In the genomic region with DNA sequence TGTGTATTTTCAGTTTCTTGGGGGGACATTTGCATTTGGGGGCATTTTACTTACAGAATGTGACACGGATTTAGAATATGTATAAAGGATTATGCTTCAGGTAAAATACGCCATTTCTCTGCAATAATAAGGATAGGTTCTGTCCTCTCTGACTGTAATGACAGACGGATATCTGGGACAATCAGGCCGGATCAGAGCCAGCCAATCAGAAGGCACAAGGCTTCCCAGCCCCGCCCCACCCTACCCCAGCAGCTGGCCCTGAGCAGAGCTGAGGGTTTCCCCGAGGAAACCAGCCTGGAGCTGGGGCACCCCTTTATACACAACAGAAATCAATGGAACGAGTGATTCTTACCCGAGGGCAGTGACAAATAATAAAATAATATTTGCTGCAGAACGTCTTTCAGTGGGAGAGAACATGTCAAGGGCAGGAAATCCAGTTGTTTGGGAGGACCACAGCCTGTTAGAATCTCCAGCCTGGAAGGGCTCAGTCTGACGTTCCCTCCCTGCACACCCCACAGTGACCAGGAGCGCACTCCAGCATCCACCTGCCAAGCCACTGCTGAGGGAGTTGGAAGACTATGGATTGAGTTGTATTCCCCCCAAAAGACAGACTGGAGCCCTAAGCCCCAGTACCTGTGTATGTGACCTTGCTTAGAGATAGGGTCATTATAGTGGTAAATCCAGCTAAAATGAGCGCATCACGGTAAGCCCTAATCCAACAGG, we compare ENCODE assay signal across 25 cellular contexts. TPM values are rescaled to one million over a fixed set of nuclear protein-coding genes. Genes with fewer than 3 reads are reported as not detected.
A peak's percentile ranks its signal among the peaks of the same experiment; 100 is the strongest.
DNase-seq lines count a peak whose midpoint lies in the region; ATAC-seq lines count a peak whose summit lies in the region.
"Had no signal": no experiment of that assay in that cellular context is flagged by ENCODE, and none has a peak within 500 bp of the region (broad histone marks: within the 10 kb centered on the region; RNA-seq: fewer than 3 reads in every experiment).

No MANE protein-coding gene starts in this region.

- H3K9me3 ChIP-seq in Karpas-422 (ENCODE audit: low read length), result no peaks in the 10 kb centered on the region
- no peaks in the 10 kb centered on the region for H3K9me3 ChIP-seq in mesenchymal stem cell (ENCODE audit: control insufficient read depth, low read length)
- H3K9me3 ChIP-seq: pancreas, thyroid gland had no signal

- H3K36me3 Mint-ChIP-seq in activated CD4-positive, alpha-beta T cell treated with anti-CD3 and anti-CD28 coated beads for 36 hours (ENCODE audit: low read depth), result no peaks in the 10 kb centered on the region
- H3K36me3 Mint-ChIP-seq: activated naive CD8-positive, alpha-beta T cell; memory B cell; naive thymus-derived CD4-positive, alpha-beta T cell had no signal

- POLR2A ChIA-PET in activated CD4-positive, alpha-beta T cell treated with anti-CD3 and anti-CD28 coated beads for 36 hours (lab: Charles Lee), result interaction anchor here (0.6 to 0.7 kb wide), 2 partner anchors 125 to 207 kb away, joined by 3 to 4 read pairs; no protein-coding TSS in a partner anchor

- no peak overlapping the region for H4K8ac ChIP-seq in mesenchymal stem cell (ENCODE audit: low read length)

- H3K36me3 ChIP-seq in Karpas-422 (ENCODE audit: insufficient read depth, low read length) (no peaks in the 10 kb centered on the region), mesenchymal stem cell (ENCODE audit: control insufficient read depth in 1 of 2, insufficient read depth in 2 of 2, low read depth in 1 of 2, low read length in 2 of 2) (no peaks in the 10 kb centered on the region)
- H3K36me3 ChIP-seq: pancreas, thyroid gland had no signal

- intact Hi-C loops in activated CD4-positive, alpha-beta T cell treated with anti-CD3 and anti-CD28 coated beads for 36 hours (cut with DNase I, micrococcal nuclease), result no loop called here

- no peak overlapping the region for H3K4me3 ChIP-seq in Karpas-422 (ENCODE audit: low read length)
- no peak overlapping the region for H3K4me3 ChIP-seq in mesenchymal stem cell (ENCODE audit: insufficient read depth in 1 of 2, low read depth in 1 of 2, low read length in 2 of 2)
- H3K4me3 ChIP-seq: pancreas, SK-N-MC, thyroid gland had no signal

- H3K79me1 ChIP-seq in mesenchymal stem cell (replicated peaks; ENCODE audit: low read length, poor library complexity, severe bottlenecking), result no peaks in the 10 kb centered on the region

- no peak overlapping the region for H2BK15ac ChIP-seq in mesenchymal stem cell (ENCODE audit: low read depth, poor library complexity, severe bottlenecking)

- no peak overlapping the region for H2BK120ac ChIP-seq in mesenchymal stem cell (ENCODE audit: low read depth, low read length)

- H3K27me3 Mint-ChIP-seq in activated CD4-positive, alpha-beta T cell treated with anti-CD3 and anti-CD28 coated beads for 36 hours, result peaks cover 8% of the 10 kb centered on the region
- H3K27me3 Mint-ChIP-seq: memory B cell had no signal

- no peak overlapping the region for H4K91ac ChIP-seq in mesenchymal stem cell (ENCODE audit: low read length)

- ATAC-seq in activated CD4-positive, alpha-beta T cell treated with anti-CD3 and anti-CD28 coated beads for 36 hours, result no peak
- ATAC-seq: naive thymus-derived CD4-positive, alpha-beta T cell; pancreas; sciatic nerve had no signal

- H2BK5ac ChIP-seq in mesenchymal stem cell (ENCODE audit: low read depth, low read length, poor library complexity, severe bottlenecking), result no peak overlapping the region

- H3K27ac ChIP-seq in Karpas-422 (ENCODE audit: low read length), result no peak overlapping the region
- H3K27ac ChIP-seq in mesenchymal stem cell (ENCODE audit: low read length, poor library complexity, severe bottlenecking), result no peak overlapping the region
- H3K27ac ChIP-seq: KMS-11, pancreas, SK-N-MC, thyroid gland had no signal

- H3K4me2 ChIP-seq in Karpas-422 (ENCODE audit: low read depth, low read length, poor library complexity, severe bottlenecking) (no peak overlapping the region), mesenchymal stem cell (ENCODE audit: low read length, poor library complexity, severe bottlenecking) (no peak overlapping the region)
- H3K4me2 ChIP-seq: KMS-11 had no signal

- CTCF ChIA-PET in activated CD4-positive, alpha-beta T cell treated with anti-CD3 and anti-CD28 coated beads for 36 hours (lab: Charles Lee), result no interaction called here

- no peak overlapping the region for H3K18ac ChIP-seq in mesenchymal stem cell (ENCODE audit: low read depth in 1 of 2, low read length in 2 of 2)

- H3K4ac ChIP-seq in mesenchymal stem cell (ENCODE audit: low read depth in 1 of 2, low read length in 2 of 2), result no peak overlapping the region

- no peaks in the 10 kb centered on the region for H3K9me3 Mint-ChIP-seq in activated CD4-positive, alpha-beta T cell treated with anti-CD3 and anti-CD28 coated beads for 36 hours (ENCODE audit: low read depth)
- H3K9me3 Mint-ChIP-seq: memory B cell; naive thymus-derived CD4-positive, alpha-beta T cell had no signal

- no peak overlapping the region for H2AK5ac ChIP-seq in mesenchymal stem cell (ENCODE audit: low read length, severe bottlenecking)

- no peaks in the 10 kb centered on the region for H3K79me2 ChIP-seq in Karpas-422 (ENCODE audit: low read length)

- H3K23ac ChIP-seq in mesenchymal stem cell (ENCODE audit: low read length in 2 of 2), result no peak overlapping the region

- no peaks in the 10 kb centered on the region for H3K9me2 ChIP-seq in Karpas-422 (replicated peaks; ENCODE audit: insufficient read depth, low read length)

- peak overlapping the region; percentile 11 to 45 for H2BK12ac ChIP-seq in mesenchymal stem cell (ENCODE audit: low read length in 2 of 2)

- no peaks in the 10 kb centered on the region for H3K4me1 Mint-ChIP-seq in activated CD4-positive, alpha-beta T cell treated with anti-CD3 and anti-CD28 coated beads for 36 hours

- H3K9ac ChIP-seq in Karpas-422 (ENCODE audit: low read length), result no peak overlapping the region
- H3K9ac ChIP-seq in mesenchymal stem cell (ENCODE audit: low read length), result no peak overlapping the region
- H3K9ac ChIP-seq: KMS-11 had no signal

- H3K27ac Mint-ChIP-seq in activated CD4-positive, alpha-beta T cell treated with anti-CD3 and anti-CD28 coated beads for 36 hours, result no peak overlapping the region
- H3K27ac Mint-ChIP-seq: activated naive CD8-positive, alpha-beta T cell; memory B cell; naive thymus-derived CD4-positive, alpha-beta T cell had no signal

- H3K4me1 ChIP-seq in Karpas-422 (ENCODE audit: low read length), result peaks cover 10% of the 10 kb centered on the region
- peaks cover 22% of the 10 kb centered on the region for H3K4me1 ChIP-seq in mesenchymal stem cell (ENCODE audit: control insufficient read depth, insufficient read depth, low read depth, low read length)
- H3K4me1 ChIP-seq: pancreas, thyroid gland had no signal

- 83% methylated on average over 12 of the region's 13 CpGs for WGBS in mesenchymal stem cell

- DNase-seq in EH (ENCODE audit: low read depth) (peak; percentile 23), Karpas-422 (peak; percentile 83), dermis blood vessel endothelial cell (peak; percentile 27), mesenchymal stem cell (no peak), NCI-H446 treated with DMSO at 0.1 percent for 48 hours (lab: John Stamatoyannopoulos, UW) (no peak), KG1 (lab: John Stamatoyannopoulos, UW) (no peak), SW480 (ENCODE audit: low spot score) (no peak)
- no peak for DNase-seq in activated CD4-positive, alpha-beta T cell treated with anti-CD3 and anti-CD28 coated beads for 36 hours
- DNase-seq: activated T-cell treated with anti-CD3 and anti-CD28 coated beads, Interleukin-2, amount 50 U/mL, for 48 hours; naive thymus-derived CD4-positive, alpha-beta T cell; NCI-H1092; NCI-H2081 treated with DMSO at 0.1 percent for 48 hours; NCI-H524 treated with DMSO at 0.1 percent for 48 hours; PC-3; stimulated activated naive CD4-positive, alpha-beta T cell treated with Interleukin-2 at 50 U/mL for 16 hours; T-helper 9 cell; thyroid gland had no signal

- H3K27me3 ChIP-seq in Karpas-422 (ENCODE audit: low read length), result no peaks in the 10 kb centered on the region
- peaks cover 0 to 14% of the 10 kb centered on the region in 2 experiments for H3K27me3 ChIP-seq in mesenchymal stem cell (ENCODE audit: control insufficient read depth in 1 of 2, insufficient read depth in 1 of 2, low read length in 2 of 2)
- H3K27me3 ChIP-seq: pancreas, thyroid gland had no signal

- no peaks in the 10 kb centered on the region for H4K20me1 ChIP-seq in Karpas-422 (ENCODE audit: insufficient read depth, low read depth, low read length)

- H3K4me3 Mint-ChIP-seq in activated CD4-positive, alpha-beta T cell treated with anti-CD3 and anti-CD28 coated beads for 36 hours, result no peak overlapping the region
- H3K4me3 Mint-ChIP-seq: activated naive CD8-positive, alpha-beta T cell; memory B cell; naive thymus-derived CD4-positive, alpha-beta T cell had no signal

- H2AFZ ChIP-seq in Karpas-422 (ENCODE audit: low read length) (no peak overlapping the region), mesenchymal stem cell (ENCODE audit: low read depth, low read length) (no peak overlapping the region)

- no peak overlapping the region for H3K14ac ChIP-seq in mesenchymal stem cell (ENCODE audit: low read length in 2 of 2)

RNA-seq across cellular contexts. Expression of a gene that starts 30.3 kb away (rescaled TPM):
- 48.6 and 77.1 TPM in 2 replicates for total RNA-seq in Karpas-422 (2014; rRNA removed; shearing (Covaris generic); ENCODE audit: low replicate concordance)
- 262 and 311 TPM in 2 replicates for total RNA-seq in dermis blood vessel endothelial cell
- 246 TPM for polyA plus RNA-seq in mesenchymal stem cell (2013, experiment 1 of 2)
- 245 TPM for polyA plus RNA-seq in mesenchymal stem cell (2013, experiment 2 of 2)
- total RNA-seq in activated CD4-positive, alpha-beta T cell treated with anti-CD3 and anti-CD28 coated beads for 36 hours, result 10 to 100 TPM; 89.9 to 92.0 TPM

RNA-seq across cellular contexts. Expression of a gene that starts 58.4 kb away (rescaled TPM):
- 1.1 TPM in 1 of 2 replicates, not detected in the other for total RNA-seq in Karpas-422 (2014; rRNA removed; shearing (Covaris generic); ENCODE audit: low replicate concordance)
- total RNA-seq in dermis blood vessel endothelial cell, result 0.19 and 0.68 TPM in 2 replicates
- not detected for polyA plus RNA-seq in mesenchymal stem cell (2013, experiment 1 of 2)
- polyA plus RNA-seq in mesenchymal stem cell (2013, experiment 2 of 2), result not detected
- total RNA-seq in activated CD4-positive, alpha-beta T cell treated with anti-CD3 and anti-CD28 coated beads for 36 hours, result under 1 TPM; 0.19 to 0.30 TPM
- total RNA-seq: Daoy, kidney epithelial cell, PC-3 had no signal

Comparison
In these comparisons a context has a peak if more than half of its experiments do, and no peak if none do; other contexts are left out.
1. DNase-seq: peak in EH (single experiment), Karpas-422 (single experiment) and dermis blood vessel endothelial cell (single experiment); none in mesenchymal stem cell (single experiment), NCI-H446 treated with DMSO at 0.1 percent for 48 hours (single experiment), KG1 (single experiment), activated CD4-positive, alpha-beta T cell treated with anti-CD3 and anti-CD28 coated beads for 36 hours (single experiment) and SW480 (single experiment).